In genomic region chr5:54692631-54693030, GRCh38 we compare ENCODE assay signal across 20 cellular contexts.
A peak's percentile ranks its signal among the peaks of the same experiment; 100 is the strongest.
DNase-seq lines count a peak whose midpoint lies in the region; ATAC-seq and TF ChIP-seq lines count a peak whose summit lies in the region.
"Had no signal": no experiment of that assay in that cellular context is flagged by ENCODE, and none has a peak within 500 bp of the region (broad histone marks: within the 10 kb centered on the region; RNA-seq: fewer than 3 reads in every experiment).

No MANE protein-coding gene starts in this region.

- H4K20me1 ChIP-seq in osteoblast (ENCODE audit: insufficient read depth, low read length), result no peaks in the 10 kb centered on the region

- H3K27me3 Mint-ChIP-seq in dendritic cell treated with granulocyte-macrophage colony-stimulating factor and Interleukin-4, amounts not matched to agents 40 ng/mL and 50 ng/mL, for 4 days, result no peaks in the 10 kb centered on the region
- H3K27me3 Mint-ChIP-seq: B cell; CD4-positive, alpha-beta T cell had no signal

- H3K4me3 ChIP-seq in left ventricle myocardium inferior, result no peak overlapping the region
- no peak overlapping the region for H3K4me3 ChIP-seq in right cardiac atrium (ENCODE audit: low read length)
- H3K4me3 ChIP-seq in osteoblast (ENCODE audit: insufficient read depth, low read length), result no peak overlapping the region
- H3K4me3 ChIP-seq: PC-9 had no signal

- DNase-seq in left ventricle myocardium inferior, result no peak
- DNase-seq in right cardiac atrium, result no peak
- no peak for DNase-seq in osteoblast (ENCODE audit: insufficient read length, low spot score, missing footprints)
- DNase-seq in NCI-H345 treated with DMSO at 0.1 percent for 48 hours (lab: John Stamatoyannopoulos, UW; ENCODE audit: unreplicated experiment), result no peak
- DNase-seq in SW 1271 (lab: John Stamatoyannopoulos, UW), result no peak
- no peak for DNase-seq in OCI-M2 (lab: John Stamatoyannopoulos, UW; ENCODE audit: unreplicated experiment)
- DNase-seq: CD4-positive, alpha-beta T cell; COR-L47; DMS 273 treated with DMSO at 0.1 percent for 48 hours; NCI-H1105; NCI-H146; NCI-H2029; NCI-H446 treated with DMSO at 0.1 percent for 48 hours; NCI-H526 treated with DMSO at 0.1 percent for 48 hours; PC-9; RPMI8226; SHP77 had no signal

- peaks cover 68% of the 10 kb centered on the region for H3K4me1 Mint-ChIP-seq in dendritic cell treated with granulocyte-macrophage colony-stimulating factor and Interleukin-4, amounts not matched to agents 40 ng/mL and 50 ng/mL, for 4 days (ENCODE audit: low read depth)

- no peaks in the 10 kb centered on the region for H3K79me2 ChIP-seq in osteoblast (ENCODE audit: insufficient read depth, low read length)

- no peak overlapping the region for H3K4me2 ChIP-seq in osteoblast (ENCODE audit: insufficient read depth, low read length)
- H3K4me2 ChIP-seq: PC-9 had no signal

- H3K4me3 Mint-ChIP-seq in dendritic cell treated with granulocyte-macrophage colony-stimulating factor and Interleukin-4, amounts not matched to agents 40 ng/mL and 50 ng/mL, for 4 days, result no peak overlapping the region
- H3K4me3 Mint-ChIP-seq: CD4-positive, alpha-beta T cell had no signal

- no peaks in the 10 kb centered on the region for H3K9me3 ChIP-seq in left ventricle myocardium inferior (replicated peaks)
- no peaks in the 10 kb centered on the region for H3K9me3 ChIP-seq in right cardiac atrium (ENCODE audit: control insufficient read depth, low read length)
- H3K9me3 ChIP-seq in osteoblast (ENCODE audit: low read depth, low read length), result no peaks in the 10 kb centered on the region

- H3K36me3 Mint-ChIP-seq in dendritic cell treated with granulocyte-macrophage colony-stimulating factor and Interleukin-4, amounts not matched to agents 40 ng/mL and 50 ng/mL, for 4 days (ENCODE audit: low read depth), result no peaks in the 10 kb centered on the region

- WGBS in right cardiac atrium, result 72% methylated on average over 4 of the region's 4 CpGs

- H3K27me3 ChIP-seq in left ventricle myocardium inferior (ENCODE audit: low read depth) (no peaks in the 10 kb centered on the region), right cardiac atrium (ENCODE audit: control insufficient read depth, insufficient read depth) (no peaks in the 10 kb centered on the region), osteoblast (ENCODE audit: insufficient read depth, low read length) (no peaks in the 10 kb centered on the region)

- intact Hi-C loops in left ventricle myocardium inferior (cut with micrococcal nuclease), result no loop called here
- intact Hi-C loops in right cardiac atrium (cut with DNase I), result no loop called here
- intact Hi-C loops in dendritic cell treated with granulocyte-macrophage colony-stimulating factor and Interleukin-4, amounts not matched to agents 40 ng/mL and 50 ng/mL, for 4 days (cut with micrococcal nuclease), result no loop called here

- TF ChIP-seq CTCF in left ventricle myocardium inferior (IDR thresholded peaks at IDR 0.05; ENCODE audit: borderline replicate concordance), result no peak
- no peak for TF ChIP-seq CTCF in osteoblast (IDR thresholded peaks at IDR 0.05; ENCODE audit: extremely low read depth, low read depth, low read length)

- H3K4me1 ChIP-seq in left ventricle myocardium inferior (peaks cover 23% of the 10 kb centered on the region), right cardiac atrium (ENCODE audit: control insufficient read depth, insufficient read depth, low read length) (no peaks in the 10 kb centered on the region), osteoblast (ENCODE audit: insufficient read depth, low read length) (peaks cover 20% of the 10 kb centered on the region)

- H3K36me3 ChIP-seq in left ventricle myocardium inferior (no peaks in the 10 kb centered on the region), osteoblast (ENCODE audit: insufficient read depth, low read length) (no peaks in the 10 kb centered on the region)

- H3K9me3 Mint-ChIP-seq in dendritic cell treated with granulocyte-macrophage colony-stimulating factor and Interleukin-4, amounts not matched to agents 40 ng/mL and 50 ng/mL, for 4 days, result no peaks in the 10 kb centered on the region

- H2AFZ ChIP-seq in osteoblast (ENCODE audit: low read length), result peak overlapping the region; percentile 6
- H2AFZ ChIP-seq: PC-9 had no signal

- ATAC-seq in right cardiac atrium, result no peak
- ATAC-seq: HCT116 had no signal

- peak overlapping the region; percentile 74 for H3K27ac Mint-ChIP-seq in dendritic cell treated with granulocyte-macrophage colony-stimulating factor and Interleukin-4, amounts not matched to agents 40 ng/mL and 50 ng/mL, for 4 days
- H3K27ac Mint-ChIP-seq: CD4-positive, alpha-beta T cell had no signal

- H3K27ac ChIP-seq in left ventricle myocardium inferior (replicated peaks) (peak overlapping the region; percentile 45), right cardiac atrium (ENCODE audit: low read length) (no peak overlapping the region), osteoblast (ENCODE audit: low read depth, low read length) (no peak overlapping the region)
- H3K27ac ChIP-seq: PC-9 had no signal
